Comparison of ENCODE assay signal across 16 cellular contexts in the genomic region with DNA sequence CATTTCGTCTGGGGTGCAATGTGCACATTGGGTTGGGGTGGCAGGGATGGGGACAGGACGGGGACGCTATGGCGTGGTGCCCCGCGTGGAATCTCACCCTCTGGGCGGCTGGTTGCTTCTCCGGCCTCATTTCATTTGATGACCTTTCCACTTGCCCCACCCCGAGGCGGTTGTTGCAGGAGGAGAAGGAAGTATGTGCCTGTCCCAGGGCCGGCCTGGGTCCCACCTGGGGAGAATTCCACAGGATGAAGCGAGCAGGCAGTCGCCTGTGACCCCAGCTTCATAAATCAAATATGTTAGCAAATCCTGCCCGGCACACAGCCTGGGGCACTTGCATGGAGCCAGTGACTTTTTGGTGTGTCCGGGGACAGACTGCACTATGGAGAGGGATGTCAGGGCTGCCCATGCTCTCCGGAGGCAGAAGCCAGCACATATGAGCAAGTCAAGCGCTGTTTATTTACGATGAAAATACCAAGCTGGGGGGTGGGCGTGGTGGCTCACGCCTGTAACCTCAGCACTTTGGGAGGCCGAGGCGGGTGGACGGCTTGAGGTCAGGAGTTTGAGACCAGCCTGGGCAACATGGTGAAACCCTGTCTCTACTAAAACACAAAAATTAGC. TPM values are rescaled to one million over a fixed set of nuclear protein-coding genes. Genes with fewer than 3 reads are reported as not detected.
DNase-seq lines count a peak whose midpoint lies in the region; ATAC-seq and TF ChIP-seq lines count a peak whose summit lies in the region.
"Had no signal": no experiment of that assay in that cellular context is flagged by ENCODE, and none has a peak within 500 bp of the region (broad histone marks: within the 10 kb centered on the region; RNA-seq: fewer than 3 reads in every experiment).

No MANE protein-coding gene starts in this region.

- no peaks in the 10 kb centered on the region for H3K27me3 Mint-ChIP-seq in activated CD8-positive, alpha-beta T cell treated with anti-CD3 and anti-CD28 coated beads, Interleukin-2, amount 10 ng/mL, durations not matched to agents 7 days and 5 days (ENCODE audit: low read depth)
- no peaks in the 10 kb centered on the region for H3K27me3 Mint-ChIP-seq in natural killer cell (ENCODE audit: low read depth in 2 of 2)
- H3K27me3 Mint-ChIP-seq: memory B cell had no signal

- no peaks in the 10 kb centered on the region for H3K9me3 Mint-ChIP-seq in activated CD8-positive, alpha-beta T cell treated with anti-CD3 and anti-CD28 coated beads, Interleukin-2, amount 10 ng/mL, durations not matched to agents 7 days and 5 days (ENCODE audit: insufficient read depth)
- no peaks in the 10 kb centered on the region for H3K9me3 Mint-ChIP-seq in natural killer cell
- H3K9me3 Mint-ChIP-seq: endodermal cell, memory B cell had no signal

- H3K27ac ChIP-seq in BLaER1 treated with 17β-estradiol and CSF1 and Interleukin-3, amounts not matched to agents 10 nM and 100 nM = no peak overlapping the region; a peak in 1 of 22 replicates
- no peak overlapping the region for H3K27ac ChIP-seq in left ventricle myocardium inferior (replicated peaks)
- H3K27ac ChIP-seq: parathyroid adenoma, thoracic aorta had no signal

- no peak for TF ChIP-seq CTCF in natural killer cell (IDR thresholded peaks at IDR 0.05)
- no peak for TF ChIP-seq CTCF in left ventricle myocardium inferior (IDR thresholded peaks at IDR 0.05; ENCODE audit: borderline replicate concordance)

- TF ChIP-seq POLR2A in erythroblast (IDR thresholded peaks at IDR 0.05; ENCODE audit: low read length) = no peak

- H3K4me1 ChIP-seq in BLaER1 treated with 17β-estradiol and CSF1 and Interleukin-3, amounts not matched to agents 10 nM and 100 nM = peaks cover 61 to 96% (median 93%) of the 10 kb centered on the region in 10 experiments
- peaks cover 12% of the 10 kb centered on the region for H3K4me1 ChIP-seq in left ventricle myocardium inferior
- H3K4me1 ChIP-seq: parathyroid adenoma had no signal

- peaks cover 0 to 15% (median 0%) of the 10 kb centered on the region in 11 experiments; a peak in 2 of 22 replicates for H4K20me1 ChIP-seq in BLaER1 treated with 17β-estradiol and CSF1 and Interleukin-3, amounts not matched to agents 10 nM and 100 nM

- H3K9ac ChIP-seq in BLaER1 treated with 17β-estradiol and CSF1 and Interleukin-3, amounts not matched to agents 10 nM and 100 nM = 0 out of 22 replicates have a peak overlapping the region, but pooled peaks of 1 of the 11 experiments have one; percentile 9
- H3K9ac ChIP-seq: parathyroid adenoma had no signal

- CTCF ChIA-PET in activated CD8-positive, alpha-beta T cell treated with anti-CD3 and anti-CD28 coated beads, Interleukin-2, amount 10 ng/mL, durations not matched to agents 7 days and 5 days (lab: Charles Lee) = no interaction called here

- no peak overlapping the region for H3K4me3 ChIP-seq in BLaER1 treated with 17β-estradiol and CSF1 and Interleukin-3, amounts not matched to agents 10 nM and 100 nM
- H3K4me3 ChIP-seq in left ventricle myocardium inferior = no peak overlapping the region
- H3K4me3 ChIP-seq: thoracic aorta had no signal

- H3K4me1 Mint-ChIP-seq in activated CD8-positive, alpha-beta T cell treated with anti-CD3 and anti-CD28 coated beads, Interleukin-2, amount 10 ng/mL, durations not matched to agents 7 days and 5 days (ENCODE audit: low read depth) = peaks cover 80% of the 10 kb centered on the region
- H3K4me1 Mint-ChIP-seq in natural killer cell = peaks cover 39 to 55% of the 10 kb centered on the region in 2 donors
- H3K4me1 Mint-ChIP-seq: endodermal cell had no signal

- H3K4me3 Mint-ChIP-seq in activated CD8-positive, alpha-beta T cell treated with anti-CD3 and anti-CD28 coated beads, Interleukin-2, amount 10 ng/mL, durations not matched to agents 7 days and 5 days = peak overlapping the region; percentile 43
- H3K4me3 Mint-ChIP-seq in natural killer cell = peak overlapping the region; percentile 31
- H3K4me3 Mint-ChIP-seq: endodermal cell, memory B cell had no signal

- peak overlapping the region; percentile 74 for H3K27ac Mint-ChIP-seq in activated CD8-positive, alpha-beta T cell treated with anti-CD3 and anti-CD28 coated beads, Interleukin-2, amount 10 ng/mL, durations not matched to agents 7 days and 5 days
- peak overlapping the region; percentile 70 to 74 for H3K27ac Mint-ChIP-seq in natural killer cell
- H3K27ac Mint-ChIP-seq: endodermal cell, memory B cell had no signal

- no peaks in the 10 kb centered on the region for H3K9me3 ChIP-seq in BLaER1 treated with 17β-estradiol and CSF1 and Interleukin-3, amounts not matched to agents 10 nM and 100 nM (replicated peaks in 1 of 11)
- no peaks in the 10 kb centered on the region for H3K9me3 ChIP-seq in left ventricle myocardium inferior (replicated peaks)
- H3K9me3 ChIP-seq: thoracic aorta had no signal

- peaks cover 0 to 21% (median 5%) of the 10 kb centered on the region in 11 experiments; a peak in 10 of 22 replicates for H3K36me3 ChIP-seq in BLaER1 treated with 17β-estradiol and CSF1 and Interleukin-3, amounts not matched to agents 10 nM and 100 nM
- H3K36me3 ChIP-seq in left ventricle myocardium inferior = peaks cover 23% of the 10 kb centered on the region

- peaks cover 29% of the 10 kb centered on the region for H3K36me3 Mint-ChIP-seq in activated CD8-positive, alpha-beta T cell treated with anti-CD3 and anti-CD28 coated beads, Interleukin-2, amount 10 ng/mL, durations not matched to agents 7 days and 5 days (ENCODE audit: low read depth)
- no peaks in the 10 kb centered on the region for H3K36me3 Mint-ChIP-seq in natural killer cell

- H3K4me2 ChIP-seq in BLaER1 treated with 17β-estradiol and CSF1 and Interleukin-3, amounts not matched to agents 10 nM and 100 nM = peak overlapping the region in 6 of 11 experiments; percentile 5 to 99 (median 11); a peak in 2 of 22 replicates

- POLR2A ChIA-PET in activated CD8-positive, alpha-beta T cell treated with anti-CD3 and anti-CD28 coated beads, Interleukin-2, amount 10 ng/mL, durations not matched to agents 7 days and 5 days (lab: Charles Lee) = interaction anchor here (0.9 to 1.3 kb wide), 2 partner anchors 8 to 20 kb away, joined by 3 to 6 read pairs; no protein-coding TSS in a partner anchor

- DNase-seq in EH (ENCODE audit: low read depth) (peak; percentile 24), natural killer cell (no peak), erythroblast (lab: John Stamatoyannopoulos, UW) (no peak), NOMO-1 (lab: John Stamatoyannopoulos, UW; ENCODE audit: unreplicated experiment in 2 of 2) (no peak), left ventricle myocardium inferior (no peak)
- DNase-seq in activated CD8-positive, alpha-beta T cell treated with anti-CD3 and anti-CD28 coated beads, Interleukin-2, amount 10 ng/mL, durations not matched to agents 7 days and 5 days = no peak
- DNase-seq: activated naive CD4-positive, alpha-beta T cell; endodermal cell; foreskin melanocyte; NCI-H1930; stimulated activated CD4-positive, alpha-beta T cell treated with anti-CD3 and anti-CD28 coated beads, Interleukin-12 subunit alpha, Interleukin-12 subunit beta, amount 100 ng/mL, for 4 hours; T-helper 9 cell had no signal

- intact Hi-C loops in natural killer cell (cut with micrococcal nuclease) = no loop called here
- intact Hi-C loops in left ventricle myocardium inferior (cut with micrococcal nuclease) = no loop called here

- H3K27me3 ChIP-seq in BLaER1 treated with 17β-estradiol and CSF1 and Interleukin-3, amounts not matched to agents 10 nM and 100 nM = no peaks in the 10 kb centered on the region
- no peaks in the 10 kb centered on the region for H3K27me3 ChIP-seq in left ventricle myocardium inferior (ENCODE audit: low read depth)

- no peak for ATAC-seq in activated CD8-positive, alpha-beta T cell treated with anti-CD3 and anti-CD28 coated beads, Interleukin-2, amount 10 ng/mL, durations not matched to agents 7 days and 5 days
- no peak for ATAC-seq in natural killer cell

RNA-seq across cellular contexts. Expression of gene ZBTB7A, which starts 19.7 kb away (rescaled TPM):
- total RNA-seq in activated CD8-positive, alpha-beta T cell treated with anti-CD3 and anti-CD28 coated beads, Interleukin-2, amount 10 ng/mL, durations not matched to agents 7 days and 5 days = 10 to 100 TPM; 59.1 to 63.1 TPM
- total RNA-seq in natural killer cell (10 to 100 TPM; 81.6 to 97.7 (median 82.9) TPM), left ventricle myocardium inferior (30.6 TPM)

RNA-seq across cellular contexts. Expression of gene MAP2K2, which starts 37.5 kb away (rescaled TPM):
- 100 to 1,000 TPM; 218 to 234 TPM for total RNA-seq in activated CD8-positive, alpha-beta T cell treated with anti-CD3 and anti-CD28 coated beads, Interleukin-2, amount 10 ng/mL, durations not matched to agents 7 days and 5 days
- total RNA-seq in natural killer cell (100 to 1,000 TPM; 137 to 154 (median 152) TPM), left ventricle myocardium inferior (129 TPM)
